ENCODE assay signal across 10 cellular contexts in genomic region chr10:62907470-62908212, GRCh38.
DNase-seq lines count a peak whose midpoint lies in the region; ATAC-seq lines count a peak whose summit lies in the region.
"Had no signal": no experiment of that assay in that cellular context is flagged by ENCODE, and none has a peak within 500 bp of the region (broad histone marks: within the 10 kb centered on the region; RNA-seq: fewer than 3 reads in every experiment).

No MANE protein-coding gene starts in this region.

- peak overlapping the region; percentile 56 for H3K27ac Mint-ChIP-seq in activated T-helper 1 cell treated with anti-CD3 and anti-CD28 coated beads, Interleukin-12 subunit alpha, Interleukin-12 subunit beta, Interleukin-2, Interleukin-4 antibody, amounts not matched to agents 30 ng/mL and 10 ng/mL and 1 ng/mL, durations not matched to agents 14 hours and 24 hours and 36 hours
- H3K27ac Mint-ChIP-seq: CD8-positive, alpha-beta T cell had no signal

- H3K9me3 Mint-ChIP-seq in activated T-helper 1 cell treated with anti-CD3 and anti-CD28 coated beads, Interleukin-12 subunit alpha, Interleukin-12 subunit beta, Interleukin-2, Interleukin-4 antibody, amounts not matched to agents 30 ng/mL and 10 ng/mL and 1 ng/mL, durations not matched to agents 14 hours and 24 hours and 36 hours, result peaks cover 3% of the 10 kb centered on the region
- H3K9me3 Mint-ChIP-seq: CD8-positive, alpha-beta T cell had no signal

- no peak for DNase-seq in activated T-helper 1 cell treated with anti-CD3 and anti-CD28 coated beads, Interleukin-12 subunit alpha, Interleukin-12 subunit beta, Interleukin-2, Interleukin-4 antibody, amounts not matched to agents 30 ng/mL and 10 ng/mL and 1 ng/mL, durations not matched to agents 14 hours and 24 hours and 36 hours (ENCODE audit: low spot score)
- DNase-seq in posterior cingulate gyrus (no peak), NCI-H1105 treated with DMSO at 0.1 percent for 48 hours (lab: John Stamatoyannopoulos, UW) (no peak), Right ventricle myocardium superior (no peak)
- no peak for DNase-seq in activated CD4-positive, alpha-beta T cell treated with anti-CD3 and anti-CD28 coated beads for 48 hours
- DNase-seq: CD8-positive, alpha-beta T cell; lower lobe of right lung had no signal

- intact Hi-C loops in activated T-helper 1 cell treated with anti-CD3 and anti-CD28 coated beads, Interleukin-12 subunit alpha, Interleukin-12 subunit beta, Interleukin-2, Interleukin-4 antibody, amounts not matched to agents 30 ng/mL and 10 ng/mL and 1 ng/mL, durations not matched to agents 14 hours and 24 hours and 36 hours (cut with micrococcal nuclease), result no loop called here
- intact Hi-C loops in posterior cingulate gyrus (cut with DNase I), result no loop called here
- intact Hi-C loops in Right ventricle myocardium superior (cut with DNase I), result no loop called here

- peaks cover 5% of the 10 kb centered on the region for H3K4me1 Mint-ChIP-seq in activated T-helper 1 cell treated with anti-CD3 and anti-CD28 coated beads, Interleukin-12 subunit alpha, Interleukin-12 subunit beta, Interleukin-2, Interleukin-4 antibody, amounts not matched to agents 30 ng/mL and 10 ng/mL and 1 ng/mL, durations not matched to agents 14 hours and 24 hours and 36 hours (ENCODE audit: low read depth)

- H3K27me3 Mint-ChIP-seq in activated T-helper 1 cell treated with anti-CD3 and anti-CD28 coated beads, Interleukin-12 subunit alpha, Interleukin-12 subunit beta, Interleukin-2, Interleukin-4 antibody, amounts not matched to agents 30 ng/mL and 10 ng/mL and 1 ng/mL, durations not matched to agents 14 hours and 24 hours and 36 hours (ENCODE audit: insufficient read depth), result peaks cover 13% of the 10 kb centered on the region

- peak; percentile 63 for ATAC-seq in GM18508 (IDR thresholded peaks at IDR 0.05; ENCODE audit: insufficient read depth, unreplicated experiment)
- peak; percentile 67 for ATAC-seq in GM21528 (IDR thresholded peaks at IDR 0.05; ENCODE audit: low FRiP score, unreplicated experiment)
- ATAC-seq in HG03280 (IDR thresholded peaks at IDR 0.05; ENCODE audit: unreplicated experiment), result peak; percentile 48
- no peak for ATAC-seq in Right ventricle myocardium superior (ENCODE audit: poor library complexity)
- ATAC-seq: CD8-positive, alpha-beta T cell; lower lobe of right lung had no signal

- H3K36me3 Mint-ChIP-seq in activated T-helper 1 cell treated with anti-CD3 and anti-CD28 coated beads, Interleukin-12 subunit alpha, Interleukin-12 subunit beta, Interleukin-2, Interleukin-4 antibody, amounts not matched to agents 30 ng/mL and 10 ng/mL and 1 ng/mL, durations not matched to agents 14 hours and 24 hours and 36 hours (ENCODE audit: low read depth), result no peaks in the 10 kb centered on the region
- H3K36me3 Mint-ChIP-seq: CD8-positive, alpha-beta T cell had no signal

- no peak overlapping the region for H3K4me3 Mint-ChIP-seq in activated T-helper 1 cell treated with anti-CD3 and anti-CD28 coated beads, Interleukin-12 subunit alpha, Interleukin-12 subunit beta, Interleukin-2, Interleukin-4 antibody, amounts not matched to agents 30 ng/mL and 10 ng/mL and 1 ng/mL, durations not matched to agents 14 hours and 24 hours and 36 hours
- H3K4me3 Mint-ChIP-seq: CD8-positive, alpha-beta T cell had no signal
